Comparison of ENCODE assay signal across 27 cellular contexts in genomic region chr22:19504900-19505734, GRCh38. TPM values are rescaled to one million over a fixed set of nuclear protein-coding genes. Genes with fewer than 3 reads are reported as not detected.
DNase-seq lines count a peak whose midpoint lies in the region; ATAC-seq, FAIRE-seq and TF ChIP-seq lines count a peak whose summit lies in the region.
"Had no signal": no experiment of that assay in that cellular context is flagged by ENCODE, and none has a peak within 500 bp of the region (broad histone marks: within the 10 kb centered on the region; RNA-seq: fewer than 3 reads in every experiment).

No MANE protein-coding gene starts in this region.

- no peak overlapping the region for H3K27ac ChIP-seq in IMR-90 (ENCODE audit: insufficient read depth, low read length)
- no peak overlapping the region for H3K27ac ChIP-seq in esophagus squamous epithelium
- H3K27ac ChIP-seq: breast epithelium, C4-2B, coronary artery, sigmoid colon, SK-N-MC had no signal

- no peaks in the 10 kb centered on the region; the same call in 1 of the 2 replicates for H4K20me1 ChIP-seq in IMR-90 (ENCODE audit: insufficient read depth, low read length)

- POLR2A ChIA-PET in IMR-90 (lab: Charles Lee; ENCODE audit: unreplicated experiment): no interaction called here

- H3K36me3 ChIP-seq in IMR-90 (ENCODE audit: control insufficient read depth, insufficient read depth, low read length) (peaks cover 2% of the 10 kb centered on the region; the same call in 1 of the 2 replicates), esophagus squamous epithelium (no peaks in the 10 kb centered on the region)
- H3K36me3 ChIP-seq: breast epithelium, sigmoid colon had no signal

- no peak overlapping the region for H2BK5ac ChIP-seq in IMR-90 (ENCODE audit: low read depth, low read length, poor library complexity, severe bottlenecking)

- CTCF ChIA-PET in activated naive CD4-positive, alpha-beta T cell treated with anti-CD3 and anti-CD28 coated beads, Interleukin-2, amount 10 ng/mL, durations not matched to agents 7 days and 5 days (lab: Charles Lee): interaction anchor here (0.6 to 2.0 kb wide), 3 partner anchors 9 to 293 kb away, joined by 3 to 10 read pairs (median 3); no protein-coding TSS in a partner anchor
- CTCF ChIA-PET in IMR-90 (lab: Yijun Ruan, JAX): no interaction called here

- peaks cover 33% of the 10 kb centered on the region for H3K4me1 Mint-ChIP-seq in activated naive CD4-positive, alpha-beta T cell treated with anti-CD3 and anti-CD28 coated beads, Interleukin-2, amount 10 ng/mL, durations not matched to agents 7 days and 5 days
- peaks cover 14% of the 10 kb centered on the region for H3K4me1 Mint-ChIP-seq in activated T-helper 2 cell treated with anti-CD3 and anti-CD28 coated beads, Interferon-gamma antibody, Interleukin-2, Interleukin-4, amounts not matched to agents 10 μg/mL and 5 μg/mL and 100 μg/mL, durations not matched to agents 14 hours and 24 hours and 36 hours (ENCODE audit: low read depth)
- H3K4me1 Mint-ChIP-seq: endodermal cell had no signal

- H3K9me1 ChIP-seq in IMR-90 (ENCODE audit: insufficient read depth, low read length): no peaks in the 10 kb centered on the region

- no peak overlapping the region for H3K4ac ChIP-seq in IMR-90 (ENCODE audit: low read depth, low read length)

- no peak overlapping the region for H3K56ac ChIP-seq in IMR-90 (ENCODE audit: extremely low read depth, insufficient read depth, low read length)

- no peak overlapping the region for H3K4me3 ChIP-seq in IMR-90 (ENCODE audit: insufficient read depth, low read depth, low read length)
- H3K4me3 ChIP-seq in esophagus squamous epithelium: no peak overlapping the region
- H3K4me3 ChIP-seq: breast epithelium, coronary artery, lung, sigmoid colon, SK-N-MC had no signal

- dilution Hi-C loops in IMR-90 (cut with HindIII; ENCODE audit: low sequenced_read_pairs, unreplicated experiment): no loop called here

- peak; percentile 54 for DNase-seq in activated naive CD4-positive, alpha-beta T cell treated with anti-CD3 and anti-CD28 coated beads, Interleukin-2, amount 10 ng/mL, durations not matched to agents 7 days and 5 days
- no peak for DNase-seq in activated naive CD4-positive, alpha-beta T cell treated with anti-CD3 and anti-CD28 coated beads, Interleukin-2, amount 50 U/mL, for 16 hours
- DNase-seq in IMR-90 (no peak), posterior vena cava (ENCODE audit: low spot score) (peak; percentile 55), esophagus squamous epithelium (lab: John Stamatoyannopoulos, UW) (no peak), D721Med (ENCODE audit: insufficient read length, low spot score) (no peak)
- DNase-seq in activated T-helper 2 cell treated with anti-CD3 and anti-CD28 coated beads, Interferon-gamma antibody, Interleukin-2, Interleukin-4, amounts not matched to agents 10 μg/mL and 5 μg/mL and 100 μg/mL, durations not matched to agents 14 hours and 24 hours and 36 hours (ENCODE audit: low spot score): no peak
- DNase-seq: ACHN; amniotic stem cell; endodermal cell; H9; islet precursor cell; Kasumi-1; NCI-H1048; NCI-H187; NCI-H526; sigmoid colon; stimulated activated CD4-positive, alpha-beta T cell treated with anti-CD3 and anti-CD28 coated beads, Interleukin-15, amount 100 ng/mL, for 24 hours had no signal

- TF ChIP-seq POLR2A in IMR-90 (IDR thresholded peaks at IDR 0.05; ENCODE audit: low read depth, low read length): no peak
- no peak for TF ChIP-seq POLR2A in esophagus squamous epithelium (IDR thresholded peaks at IDR 0.05)

- H3K9ac ChIP-seq in IMR-90 (ENCODE audit: low read depth, low read length): no peak overlapping the region

- intact Hi-C loops in IMR-90 (cut with micrococcal nuclease): no loop called here
- intact Hi-C loops in activated T-helper 2 cell treated with anti-CD3 and anti-CD28 coated beads, Interferon-gamma antibody, Interleukin-2, Interleukin-4, amounts not matched to agents 10 μg/mL and 5 μg/mL and 100 μg/mL, durations not matched to agents 14 hours and 24 hours and 36 hours (cut with micrococcal nuclease): no loop called here
- intact Hi-C loops in posterior vena cava (cut with DNase I): no loop called here
- intact Hi-C loops in esophagus squamous epithelium (cut with DNase I): no loop called here

- no peak for TF ChIP-seq RAD21 in IMR-90 (IDR thresholded peaks at IDR 0.05; ENCODE audit: low read length)

- peak overlapping the region; percentile 51 for H2AFZ ChIP-seq in IMR-90 (replicated peaks; ENCODE audit: low read length, poor library complexity)

- no peak overlapping the region for H3K23ac ChIP-seq in IMR-90 (ENCODE audit: low read depth, low read length)

- no TSS peak for BruUV-seq in IMR-90 (replicated peaks; lab: Mats Ljungman, UMichigan)

- no peak overlapping the region for H2AK9ac ChIP-seq in IMR-90 (replicated peaks; ENCODE audit: low read depth, low read length, poor library complexity)

- H3K27ac Mint-ChIP-seq in activated naive CD4-positive, alpha-beta T cell treated with anti-CD3 and anti-CD28 coated beads, Interleukin-2, amount 10 ng/mL, durations not matched to agents 7 days and 5 days: peak overlapping the region; percentile 86
- H3K27ac Mint-ChIP-seq in activated T-helper 2 cell treated with anti-CD3 and anti-CD28 coated beads, Interferon-gamma antibody, Interleukin-2, Interleukin-4, amounts not matched to agents 10 μg/mL and 5 μg/mL and 100 μg/mL, durations not matched to agents 14 hours and 24 hours and 36 hours: peak overlapping the region; percentile 70

- no peak overlapping the region for H4K5ac ChIP-seq in IMR-90 (ENCODE audit: low read depth, low read length)

- no peak overlapping the region for H4K8ac ChIP-seq in IMR-90 (ENCODE audit: low read depth in 2 of 2, low read length in 2 of 2)

- peaks cover 47% of the 10 kb centered on the region for H3K36me3 Mint-ChIP-seq in activated naive CD4-positive, alpha-beta T cell treated with anti-CD3 and anti-CD28 coated beads, Interleukin-2, amount 10 ng/mL, durations not matched to agents 7 days and 5 days
- H3K36me3 Mint-ChIP-seq in activated T-helper 2 cell treated with anti-CD3 and anti-CD28 coated beads, Interferon-gamma antibody, Interleukin-2, Interleukin-4, amounts not matched to agents 10 μg/mL and 5 μg/mL and 100 μg/mL, durations not matched to agents 14 hours and 24 hours and 36 hours (ENCODE audit: low read depth): peaks cover 50% of the 10 kb centered on the region

- H2AK5ac ChIP-seq in IMR-90 (ENCODE audit: low read depth, low read length): no peak overlapping the region

- no peak overlapping the region for H2BK20ac ChIP-seq in IMR-90 (ENCODE audit: low read depth, low read length)

- no peak for TF ChIP-seq CTCF in IMR-90 (conservative IDR thresholded peaks at IDR 0.05; ENCODE audit: low read depth, low read length)
- TF ChIP-seq CTCF in esophagus squamous epithelium (IDR thresholded peaks at IDR 0.05): no peak
- TF ChIP-seq CTCF in D721Med (IDR thresholded peaks at IDR 0.05; ENCODE audit: insufficient read depth, missing control alignments): no peak

- H3K4me1 ChIP-seq in IMR-90 (ENCODE audit: control insufficient read depth, insufficient read depth, low read length): no peaks in the 10 kb centered on the region
- no peaks in the 10 kb centered on the region for H3K4me1 ChIP-seq in esophagus squamous epithelium
- H3K4me1 ChIP-seq: breast epithelium, sigmoid colon had no signal

- in situ Hi-C loops in IMR-90 (cut with MboI; ENCODE audit: low sequenced_read_pairs): no loop called here

- no peak for FAIRE-seq in D721Med (lab: Jason Lieb, UNC)

- ATAC-seq in IMR-90 (ENCODE audit: low read depth): no peak
- no peak for ATAC-seq in HG03342 (IDR thresholded peaks at IDR 0.05; ENCODE audit: unreplicated experiment)
- ATAC-seq: WTC11 had no signal

- H3K9me3 Mint-ChIP-seq in activated naive CD4-positive, alpha-beta T cell treated with anti-CD3 and anti-CD28 coated beads, Interleukin-2, amount 10 ng/mL, durations not matched to agents 7 days and 5 days: no peaks in the 10 kb centered on the region
- H3K9me3 Mint-ChIP-seq in activated T-helper 2 cell treated with anti-CD3 and anti-CD28 coated beads, Interferon-gamma antibody, Interleukin-2, Interleukin-4, amounts not matched to agents 10 μg/mL and 5 μg/mL and 100 μg/mL, durations not matched to agents 14 hours and 24 hours and 36 hours: no peaks in the 10 kb centered on the region
- H3K9me3 Mint-ChIP-seq: endodermal cell, H9, WTC11 had no signal

- no peak overlapping the region for H2BK120ac ChIP-seq in IMR-90 (ENCODE audit: low read depth, low read length)

- no peaks in the 10 kb centered on the region for H3K27me3 ChIP-seq in IMR-90 (ENCODE audit: control insufficient read depth, insufficient read depth, low read length)
- H3K27me3 ChIP-seq in esophagus squamous epithelium: no peaks in the 10 kb centered on the region
- H3K27me3 ChIP-seq: breast epithelium, sigmoid colon had no signal

- H4K91ac ChIP-seq in IMR-90 (ENCODE audit: insufficient read depth, low read depth, low read length): no peak overlapping the region

- no peak overlapping the region for H3K4me3 Mint-ChIP-seq in activated naive CD4-positive, alpha-beta T cell treated with anti-CD3 and anti-CD28 coated beads, Interleukin-2, amount 10 ng/mL, durations not matched to agents 7 days and 5 days
- H3K4me3 Mint-ChIP-seq in activated T-helper 2 cell treated with anti-CD3 and anti-CD28 coated beads, Interferon-gamma antibody, Interleukin-2, Interleukin-4, amounts not matched to agents 10 μg/mL and 5 μg/mL and 100 μg/mL, durations not matched to agents 14 hours and 24 hours and 36 hours (ENCODE audit: low read depth): no peak overlapping the region
- H3K4me3 Mint-ChIP-seq: endodermal cell, H9, WTC11 had no signal

- no peak overlapping the region for H3K18ac ChIP-seq in IMR-90 (ENCODE audit: low read depth, low read length)

- H3K9me3 ChIP-seq in IMR-90 (ENCODE audit: control insufficient read depth, insufficient read depth, low read length) (no peaks in the 10 kb centered on the region), esophagus squamous epithelium (no peaks in the 10 kb centered on the region)
- H3K9me3 ChIP-seq: breast epithelium, sigmoid colon had no signal

- H3K79me1 ChIP-seq in IMR-90 (ENCODE audit: low read depth in 1 of 2, low read length in 2 of 2): no peaks in the 10 kb centered on the region

- H3K4me2 ChIP-seq in IMR-90 (ENCODE audit: low read depth, low read length): no peak overlapping the region

- no peaks in the 10 kb centered on the region for H3K27me3 Mint-ChIP-seq in activated naive CD4-positive, alpha-beta T cell treated with anti-CD3 and anti-CD28 coated beads, Interleukin-2, amount 10 ng/mL, durations not matched to agents 7 days and 5 days
- no peaks in the 10 kb centered on the region for H3K27me3 Mint-ChIP-seq in activated T-helper 2 cell treated with anti-CD3 and anti-CD28 coated beads, Interferon-gamma antibody, Interleukin-2, Interleukin-4, amounts not matched to agents 10 μg/mL and 5 μg/mL and 100 μg/mL, durations not matched to agents 14 hours and 24 hours and 36 hours (ENCODE audit: low read depth)

- no peak overlapping the region for H2BK15ac ChIP-seq in IMR-90 (ENCODE audit: low read depth, low read length)

- WGBS in IMR-90 (ENCODE audit: extremely low coverage in 2 of 2, insufficient read length in 1 of 2), 2 experiments: 100% methylated on average over 8 of the region's 18 CpGs; no CpG with 5 or more reads in 1 of the 2 experiments
- 91 to 92% methylated on average over 6 to 9 of the region's 18 CpGs for WGBS in esophagus squamous epithelium, 2 donors

- H3K14ac ChIP-seq in IMR-90 (replicated peaks; ENCODE audit: low read depth, low read length): no peak overlapping the region

RNA-seq across cellular contexts. Expression of gene CLDN5, which starts 19.1 kb away (rescaled TPM):
- total RNA-seq in IMR-90 (2012; rRNA removed) (under 0.01 and 0.18 TPM in 2 replicates), posterior vena cava (10 to 100 TPM; 36.4 to 70.1 TPM), esophagus squamous epithelium (10 to 100 TPM in 3 of 4 donors, 1 to 10 TPM in 1; 9.7 to 62.9 (median 23.0) TPM)
- 0.17 and 0.21 TPM in 2 replicates for polyA plus RNA-seq in IMR-90 (2012; rRNA removed)
- polyA plus RNA-seq in IMR-90 (2012; cell fraction: cytosol; rRNA removed): 0.35 and 0.71 TPM in 2 replicates
- polyA plus RNA-seq in IMR-90 (2012; cell fraction: nucleus; rRNA removed; ENCODE audit: low replicate concordance): 0.17 TPM in 1 of 2 replicates, not detected in the other
- total RNA-seq in activated T-helper 2 cell treated with anti-CD3 and anti-CD28 coated beads, Interferon-gamma antibody, Interleukin-2, Interleukin-4, amounts not matched to agents 10 μg/mL and 5 μg/mL and 100 μg/mL, durations not matched to agents 14 hours and 24 hours and 36 hours: 1.2 and 1.5 TPM in 2 replicates
- total RNA-seq: G401, RPMI7951 had no signal

RNA-seq across cellular contexts. Expression of gene CDC45, which starts 25.4 kb away (rescaled TPM):
- total RNA-seq in IMR-90 (2012; rRNA removed) (37.5 and 44.6 TPM in 2 replicates), posterior vena cava (1 to 10 TPM in 1 of 2 donors, under 1 TPM in 1; 0.71 to 1.7 TPM), esophagus squamous epithelium (10 to 100 TPM in 2 of 4 donors, 1 to 10 TPM in 2; 3.4 to 16.7 (median 9.1) TPM)
- polyA plus RNA-seq in IMR-90 (2012; rRNA removed): 20.0 and 22.7 TPM in 2 replicates
- polyA plus RNA-seq in IMR-90 (2012; cell fraction: cytosol; rRNA removed): 7.7 and 9.1 TPM in 2 replicates
- polyA plus RNA-seq in IMR-90 (2012; cell fraction: nucleus; rRNA removed; ENCODE audit: low replicate concordance): 24.8 and 25.7 TPM in 2 replicates
- 101 and 108 TPM in 2 replicates for total RNA-seq in activated T-helper 2 cell treated with anti-CD3 and anti-CD28 coated beads, Interferon-gamma antibody, Interleukin-2, Interleukin-4, amounts not matched to agents 10 μg/mL and 5 μg/mL and 100 μg/mL, durations not matched to agents 14 hours and 24 hours and 36 hours

RNA-seq across cellular contexts. Expression of gene UFD1, which starts 26.1 kb away (rescaled TPM):
- total RNA-seq in IMR-90 (2012; rRNA removed) (138 and 152 TPM in 2 replicates), posterior vena cava (10 to 100 TPM; 43.5 to 51.1 TPM), esophagus squamous epithelium (10 to 100 TPM; 33.0 to 57.4 (median 45.6) TPM)
- polyA plus RNA-seq in IMR-90 (2012; rRNA removed): 149 and 153 TPM in 2 replicates
- 92.0 and 129 TPM in 2 replicates for polyA plus RNA-seq in IMR-90 (2012; cell fraction: cytosol; rRNA removed)
- polyA plus RNA-seq in IMR-90 (2012; cell fraction: nucleus; rRNA removed; ENCODE audit: low replicate concordance): 67.8 and 81.3 TPM in 2 replicates
- 103 and 110 TPM in 2 replicates for total RNA-seq in activated T-helper 2 cell treated with anti-CD3 and anti-CD28 coated beads, Interferon-gamma antibody, Interleukin-2, Interleukin-4, amounts not matched to agents 10 μg/mL and 5 μg/mL and 100 μg/mL, durations not matched to agents 14 hours and 24 hours and 36 hours

RNA-seq across cellular contexts. Expression of gene C22orf39, which starts 57.6 kb away (rescaled TPM):
- total RNA-seq in IMR-90 (2012; rRNA removed): 8.2 and 9.2 TPM in 2 replicates
- 8.9 and 10.2 TPM in 2 replicates for polyA plus RNA-seq in IMR-90 (2012; rRNA removed)
- polyA plus RNA-seq in IMR-90 (2012; cell fraction: cytosol; rRNA removed): 11.9 and 14.7 TPM in 2 replicates
- polyA plus RNA-seq in IMR-90 (2012; cell fraction: nucleus; rRNA removed; ENCODE audit: low replicate concordance): 7.8 and 8.0 TPM in 2 replicates
- 26.2 and 26.9 TPM in 2 replicates for total RNA-seq in activated T-helper 2 cell treated with anti-CD3 and anti-CD28 coated beads, Interferon-gamma antibody, Interleukin-2, Interleukin-4, amounts not matched to agents 10 μg/mL and 5 μg/mL and 100 μg/mL, durations not matched to agents 14 hours and 24 hours and 36 hours
- 10 to 100 TPM; 32.5 to 34.6 TPM for total RNA-seq in posterior vena cava
- total RNA-seq in esophagus squamous epithelium: 10 to 100 TPM; 15.8 to 54.0 (median 24.7) TPM

Comparison
In these comparisons a context has a peak if more than half of its experiments do, and no peak if none do; other contexts are left out.
1. DNase-seq: peak in activated naive CD4-positive, alpha-beta T cell treated with anti-CD3 and anti-CD28 coated beads, Interleukin-2, amount 10 ng/mL, durations not matched to agents 7 days and 5 days (single experiment) and posterior vena cava (single experiment); none in activated naive CD4-positive, alpha-beta T cell treated with anti-CD3 and anti-CD28 coated beads, Interleukin-2, amount 50 U/mL, for 16 hours (single experiment), IMR-90 (single experiment), activated T-helper 2 cell treated with anti-CD3 and anti-CD28 coated beads, Interferon-gamma antibody, Interleukin-2, Interleukin-4, amounts not matched to agents 10 μg/mL and 5 μg/mL and 100 μg/mL, durations not matched to agents 14 hours and 24 hours and 36 hours (single experiment), esophagus squamous epithelium (single experiment) and D721Med (single experiment).